In genomic region chr3:31275583-31275982, GRCh38 we compare ENCODE assay signal across 1 cellular context.
TF ChIP-seq lines count a peak whose summit lies in the region.

No MANE protein-coding gene starts in this region.

TF ChIP-seq in GM23338, 12 proteins besides CTCF, POLR2A, EP300 and RAD21 (continued from another document):
- no peak for TF ChIP-seq ZNF462 (CRISPR knock-in tag; IDR thresholded peaks at IDR 0.05)
- no peak for TF ChIP-seq ZNF331 (CRISPR knock-in tag; IDR thresholded peaks at IDR 0.05; ENCODE audit: low read depth)
- no peak for TF ChIP-seq STAT1 (IDR thresholded peaks at IDR 0.05; ENCODE audit: unreplicated experiment)
- no peak for TF ChIP-seq POLR2AphosphoS5 (IDR thresholded peaks at IDR 0.05; ENCODE audit: low read depth)
- TF ChIP-seq JUNB (IDR thresholded peaks at IDR 0.05; ENCODE audit: unreplicated experiment) = no peak
- no peak for TF ChIP-seq EZH2phosphoT487 (IDR thresholded peaks at IDR 0.05; ENCODE audit: unreplicated experiment)
- TF ChIP-seq ZNF114 (CRISPR knock-in tag; IDR thresholded peaks at IDR 0.05) = no peak
- no peak for TF ChIP-seq CREB1 (CRISPR knock-in tag; IDR thresholded peaks at IDR 0.05; ENCODE audit: low read depth)
- TF ChIP-seq REST (IDR thresholded peaks at IDR 0.05; ENCODE audit: unreplicated experiment) = no peak
- TF ChIP-seq NANOG (IDR thresholded peaks at IDR 0.05; ENCODE audit: borderline replicate concordance) = no peak
